In the genomic region with DNA sequence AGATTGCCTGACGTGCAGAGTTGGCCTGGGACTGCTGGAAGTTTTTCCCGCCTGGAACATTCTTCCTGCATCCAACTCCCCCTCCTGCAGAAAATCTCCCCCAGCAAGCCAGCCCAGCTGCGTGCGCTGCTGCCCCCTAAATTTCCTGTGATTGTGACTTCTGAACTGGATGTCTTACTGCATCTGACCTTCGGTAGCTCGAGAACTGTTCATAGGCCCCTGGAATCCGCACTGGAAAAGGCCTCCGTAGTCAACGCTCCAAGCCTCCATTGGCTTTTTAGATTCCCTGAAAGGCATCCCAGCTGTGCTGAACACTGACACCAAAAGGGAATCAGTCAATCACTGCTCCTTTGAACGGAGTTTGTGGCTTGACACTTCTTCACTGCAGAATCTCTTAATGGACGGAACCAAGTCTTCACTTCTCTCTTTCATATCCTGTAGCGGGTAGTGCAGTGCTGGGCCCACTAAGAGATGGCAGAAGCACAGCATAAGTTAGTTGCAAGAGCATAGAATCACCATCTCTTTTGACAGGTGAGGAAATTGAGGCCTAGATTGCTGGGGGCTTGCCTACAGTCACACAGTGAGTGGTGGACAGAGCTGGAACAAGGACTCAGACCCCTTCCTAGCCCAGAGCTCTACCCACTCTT, we compare ENCODE assay signal across 22 cellular contexts. TPM values are rescaled to one million over a fixed set of nuclear protein-coding genes. Genes with fewer than 3 reads are reported as not detected.
"Had no signal": no experiment of that assay in that cellular context is flagged by ENCODE, and none has a peak within 500 bp of the region (broad histone marks: within the 10 kb centered on the region; RNA-seq: fewer than 3 reads in every experiment).

No MANE protein-coding gene starts in this region.

- H3K36me3 Mint-ChIP-seq: natural killer cell treated with Interleukin-12 subunit alpha and Interleukin-12 subunit beta and Interleukin-15 and Interleukin-18, amount 100 ng/mL, for 72 hours; stimulated activated effector memory CD8-positive, alpha-beta T cell treated with anti-CD3 and anti-CD28 coated beads, Interleukin-12 subunit alpha, Interleukin-12 subunit beta, amount 100 ng/mL, for 72 hours had no signal

- ATAC-seq: activated CD8-positive, alpha-beta T cell treated with anti-CD3 and anti-CD28 coated beads, Interleukin-2, amount 10 ng/mL, durations not matched to agents 7 days and 5 days; activated T-cell treated with anti-CD3 and anti-CD28 coated beads, Interleukin-2, amount 50 U/mL, for 72 hours; left lung; natural killer cell treated with Interleukin-12 subunit alpha and Interleukin-12 subunit beta and Interleukin-15 and Interleukin-18, amount 100 ng/mL, for 72 hours; stimulated activated effector memory CD8-positive, alpha-beta T cell treated with anti-CD3 and anti-CD28 coated beads, Interleukin-12 subunit alpha, Interleukin-12 subunit beta, amount 100 ng/mL, for 72 hours had no signal

- H3K9me3 Mint-ChIP-seq: activated CD4-positive, alpha-beta T cell treated with anti-CD3 and anti-CD28 coated beads, Interleukin-2, amount 10 ng/mL, durations not matched to agents 24 days and 14 days; activated T-cell treated with anti-CD3 and anti-CD28 coated beads, Interleukin-2, amount 50 U/mL, for 72 hours; natural killer cell treated with Interleukin-12 subunit alpha and Interleukin-12 subunit beta and Interleukin-15 and Interleukin-18, amount 100 ng/mL, for 72 hours; stimulated activated effector memory CD8-positive, alpha-beta T cell treated with anti-CD3 and anti-CD28 coated beads, Interleukin-12 subunit alpha, Interleukin-12 subunit beta, amount 100 ng/mL, for 72 hours had no signal

- H3K27ac Mint-ChIP-seq: activated CD4-positive, alpha-beta T cell treated with anti-CD3 and anti-CD28 coated beads, Interleukin-2, amount 10 ng/mL, durations not matched to agents 24 days and 14 days; activated CD8-positive, alpha-beta T cell treated with anti-CD3 and anti-CD28 coated beads, Interleukin-2, amount 10 ng/mL, durations not matched to agents 7 days and 5 days; activated naive CD8-positive, alpha-beta T cell; activated T-cell treated with anti-CD3 and anti-CD28 coated beads, Interleukin-2, amount 50 U/mL, for 72 hours; natural killer cell treated with Interleukin-12 subunit alpha and Interleukin-12 subunit beta and Interleukin-15 and Interleukin-18, amount 100 ng/mL, for 72 hours; stimulated activated effector memory CD8-positive, alpha-beta T cell treated with anti-CD3 and anti-CD28 coated beads, Interleukin-12 subunit alpha, Interleukin-12 subunit beta, amount 100 ng/mL, for 72 hours had no signal

- H3K36me3 ChIP-seq: colonic mucosa, esophagus muscularis mucosa, left lung, tibial artery had no signal

- H3K4me1 Mint-ChIP-seq: activated CD4-positive, alpha-beta T cell treated with anti-CD3 and anti-CD28 coated beads, Interleukin-2, amount 10 ng/mL, durations not matched to agents 24 days and 14 days; stimulated activated effector memory CD8-positive, alpha-beta T cell treated with anti-CD3 and anti-CD28 coated beads, Interleukin-12 subunit alpha, Interleukin-12 subunit beta, amount 100 ng/mL, for 72 hours had no signal

- H3K4me3 Mint-ChIP-seq: activated CD4-positive, alpha-beta T cell treated with anti-CD3 and anti-CD28 coated beads, Interleukin-2, amount 10 ng/mL, durations not matched to agents 24 days and 14 days; activated CD8-positive, alpha-beta T cell treated with anti-CD3 and anti-CD28 coated beads, Interleukin-2, amount 10 ng/mL, durations not matched to agents 7 days and 5 days; activated naive CD8-positive, alpha-beta T cell; activated T-cell treated with anti-CD3 and anti-CD28 coated beads, Interleukin-2, amount 50 U/mL, for 72 hours; natural killer cell treated with Interleukin-12 subunit alpha and Interleukin-12 subunit beta and Interleukin-15 and Interleukin-18, amount 100 ng/mL, for 72 hours; stimulated activated effector memory CD8-positive, alpha-beta T cell treated with anti-CD3 and anti-CD28 coated beads, Interleukin-12 subunit alpha, Interleukin-12 subunit beta, amount 100 ng/mL, for 72 hours had no signal

- H3K27me3 ChIP-seq: colonic mucosa, esophagus muscularis mucosa had no signal

- H3K9me3 ChIP-seq: colonic mucosa had no signal

- DNase-seq: activated CD4-positive, alpha-beta T cell treated with anti-CD3 and anti-CD28 coated beads, Interleukin-2, amount 10 ng/mL, durations not matched to agents 24 days and 14 days; activated CD4-positive, CD25-positive, alpha-beta regulatory T cell; activated CD8-positive, alpha-beta memory T cell treated with anti-CD3 and anti-CD28 coated beads, Interleukin-2, amount 50 U/mL, for 4 hours; activated CD8-positive, alpha-beta T cell treated with anti-CD3 and anti-CD28 coated beads, Interleukin-2, amount 10 ng/mL, durations not matched to agents 7 days and 5 days; activated gamma-delta T cell treated with Interleukin-2 at 50 U/mL for 16 hours; activated T-cell treated with anti-CD3 and anti-CD28 coated beads, Interleukin-2, amount 50 U/mL, for 72 hours; amniotic stem cell; central memory CD4-positive, alpha-beta T cell; colonic mucosa; hippocampal formation; kidney; left lung; mesendoderm; occipital lobe; stimulated activated CD4-positive, alpha-beta T cell treated with anti-CD3 and anti-CD28 coated beads, Interleukin-12 subunit alpha, Interleukin-12 subunit beta, amount 100 ng/mL, for 4 hours; T-helper 2 cell; tibial artery had no signal

- H3K27ac ChIP-seq: left lung, tibial artery had no signal

- FAIRE-seq: kidney, TTC549 had no signal

- H3K4me3 ChIP-seq: colonic mucosa, esophagus muscularis mucosa, left lung, tibial artery had no signal

- H3K4me1 ChIP-seq: colonic mucosa, left lung, tibial artery had no signal

RNA-seq across cellular contexts. Expression of a gene that starts 14.2 kb away (rescaled TPM):
- total RNA-seq: activated CD4-positive, alpha-beta T cell treated with anti-CD3 and anti-CD28 coated beads, Interleukin-2, amount 10 ng/mL, durations not matched to agents 24 days and 14 days had no signal
